38 cellular contexts compared by ENCODE assay signal in genomic region chrX:74520896-74521295, GRCh38.
"Had no signal": no experiment of that assay in that cellular context is flagged by ENCODE, and none has a peak within 500 bp of the region (broad histone marks: within the 10 kb centered on the region; RNA-seq: fewer than 3 reads in every experiment).

No MANE protein-coding gene starts in this region.

- H3K27me3 Mint-ChIP-seq: activated CD4-positive, alpha-beta memory T cell treated with anti-CD3 and anti-CD28 coated beads, Interleukin-2, amount 10 ng/mL, durations not matched to agents 7 days and 5 days; activated CD4-positive, alpha-beta T cell treated with anti-CD3 and anti-CD28 coated beads for 36 hours; activated CD4-positive, alpha-beta T cell treated with anti-CD3 and anti-CD28 coated beads, Interleukin-2, amount 10 ng/mL, durations not matched to agents 7 days and 5 days; activated CD8-positive, alpha-beta memory T cell treated with anti-CD3 and anti-CD28 coated beads, Interleukin-2, amount 10 ng/mL, durations not matched to agents 7 days and 5 days; activated naive CD4-positive, alpha-beta T cell treated with anti-CD3 and anti-CD28 coated beads, Interleukin-2, amount 10 ng/mL, durations not matched to agents 7 days and 5 days; activated naive CD4-positive, alpha-beta T cell treated with anti-CD3 and anti-CD28 coated beads, Interleukin-2, amount 50 U/mL, for 24 hours; activated naive CD8-positive, alpha-beta T cell; activated naive CD8-positive, alpha-beta T cell treated with anti-CD3 and anti-CD28 coated beads, Interleukin-2, amount 10 ng/mL, durations not matched to agents 7 days and 5 days; activated naive CD8-positive, alpha-beta T cell treated with anti-CD3 and anti-CD28 coated beads, Interleukin-2, amount 50 U/mL, for 24 hours; brain; central memory CD8-positive, alpha-beta T cell had no signal

- H3K27me3 ChIP-seq: ascending aorta, cardiac muscle cell had no signal

- H3K36me3 ChIP-seq: ascending aorta, cardiac muscle cell had no signal

- ATAC-seq: activated CD4-positive, alpha-beta T cell treated with anti-CD3 and anti-CD28 coated beads for 36 hours; activated CD4-positive, CD25-positive, alpha-beta regulatory T cell treated with anti-CD3 and anti-CD28 coated beads, Interleukin-2, amount 50 U/mL, for 24 hours; activated CD8-positive, alpha-beta memory T cell treated with anti-CD3 and anti-CD28 coated beads, Interleukin-2, amount 10 ng/mL, durations not matched to agents 7 days and 5 days; activated CD8-positive, alpha-beta T cell treated with anti-CD3 and anti-CD28 coated beads, Interleukin-2, amount 10 ng/mL, durations not matched to agents 7 days and 5 days; activated naive CD8-positive, alpha-beta T cell treated with anti-CD3 and anti-CD28 coated beads, Interleukin-2, amount 50 U/mL, for 24 hours; WTC11 had no signal

- H3K9me3 ChIP-seq: ascending aorta had no signal

- H3K27ac ChIP-seq: cardiac muscle cell, VCaP had no signal

- H3K4me1 ChIP-seq: ascending aorta had no signal

- H3K4me3 ChIP-seq: ascending aorta, cardiac muscle cell had no signal

- H3K27ac Mint-ChIP-seq: activated CD4-positive, alpha-beta memory T cell treated with anti-CD3 and anti-CD28 coated beads, Interleukin-2, amount 10 ng/mL, durations not matched to agents 7 days and 5 days; activated CD4-positive, alpha-beta T cell treated with anti-CD3 and anti-CD28 coated beads for 36 hours; activated CD4-positive, alpha-beta T cell treated with anti-CD3 and anti-CD28 coated beads, Interleukin-2, amount 10 ng/mL, durations not matched to agents 7 days and 5 days; activated CD8-positive, alpha-beta memory T cell treated with anti-CD3 and anti-CD28 coated beads, Interleukin-2, amount 10 ng/mL, durations not matched to agents 7 days and 5 days; activated CD8-positive, alpha-beta T cell treated with anti-CD3 and anti-CD28 coated beads, Interleukin-2, amount 10 ng/mL, durations not matched to agents 7 days and 5 days; activated naive CD4-positive, alpha-beta T cell treated with anti-CD3 and anti-CD28 coated beads, Interleukin-2, amount 10 ng/mL, durations not matched to agents 7 days and 5 days; activated naive CD4-positive, alpha-beta T cell treated with anti-CD3 and anti-CD28 coated beads, Interleukin-2, amount 50 U/mL, for 24 hours; activated naive CD8-positive, alpha-beta T cell; activated naive CD8-positive, alpha-beta T cell treated with anti-CD3 and anti-CD28 coated beads, Interleukin-2, amount 10 ng/mL, durations not matched to agents 7 days and 5 days; activated naive CD8-positive, alpha-beta T cell treated with anti-CD3 and anti-CD28 coated beads, Interleukin-2, amount 50 U/mL, for 24 hours; activated T-cell treated with anti-CD3 and anti-CD28 coated beads, Interleukin-2, amount 50 U/mL, for 24 hours; activated T-helper 2 cell treated with anti-CD3 and anti-CD28 coated beads, Interferon-gamma antibody, Interleukin-2, Interleukin-4, amounts not matched to agents 10 μg/mL and 5 μg/mL and 100 μg/mL, durations not matched to agents 14 hours and 24 hours and 36 hours; T-helper 1 cell treated with Interleukin-12 subunit alpha and Interleukin-12 subunit beta and Interleukin-4 antibody, amounts not matched to agents 30 μg/mL and 1 μg/mL, for 36 hours; T-helper 2 cell treated with Interferon-gamma antibody and Interleukin-4, amounts not matched to agents 5 μg/mL and 100 μg/mL, for 36 hours; WTC11 had no signal

- H3K4me3 Mint-ChIP-seq: activated CD4-positive, alpha-beta memory T cell treated with anti-CD3 and anti-CD28 coated beads, Interleukin-2, amount 10 ng/mL, durations not matched to agents 7 days and 5 days; activated CD4-positive, alpha-beta T cell treated with anti-CD3 and anti-CD28 coated beads for 36 hours; activated CD4-positive, alpha-beta T cell treated with anti-CD3 and anti-CD28 coated beads, Interleukin-2, amount 10 ng/mL, durations not matched to agents 7 days and 5 days; activated CD8-positive, alpha-beta memory T cell treated with anti-CD3 and anti-CD28 coated beads, Interleukin-2, amount 10 ng/mL, durations not matched to agents 7 days and 5 days; activated CD8-positive, alpha-beta T cell treated with anti-CD3 and anti-CD28 coated beads, Interleukin-2, amount 10 ng/mL, durations not matched to agents 7 days and 5 days; activated naive CD4-positive, alpha-beta T cell treated with anti-CD3 and anti-CD28 coated beads, Interleukin-2, amount 10 ng/mL, durations not matched to agents 7 days and 5 days; activated naive CD4-positive, alpha-beta T cell treated with anti-CD3 and anti-CD28 coated beads, Interleukin-2, amount 50 U/mL, for 24 hours; activated naive CD8-positive, alpha-beta T cell; activated naive CD8-positive, alpha-beta T cell treated with anti-CD3 and anti-CD28 coated beads, Interleukin-2, amount 10 ng/mL, durations not matched to agents 7 days and 5 days; activated naive CD8-positive, alpha-beta T cell treated with anti-CD3 and anti-CD28 coated beads, Interleukin-2, amount 50 U/mL, for 24 hours; activated T-cell treated with anti-CD3 and anti-CD28 coated beads, Interleukin-2, amount 50 U/mL, for 24 hours; brain; central memory CD8-positive, alpha-beta T cell; T-helper 1 cell treated with Interleukin-12 subunit alpha and Interleukin-12 subunit beta and Interleukin-4 antibody, amounts not matched to agents 30 μg/mL and 1 μg/mL, for 36 hours; T-helper 2 cell treated with Interferon-gamma antibody and Interleukin-4, amounts not matched to agents 5 μg/mL and 100 μg/mL, for 36 hours; WTC11 had no signal

- H3K36me3 Mint-ChIP-seq: activated CD8-positive, alpha-beta memory T cell treated with anti-CD3 and anti-CD28 coated beads, Interleukin-2, amount 10 ng/mL, durations not matched to agents 7 days and 5 days; activated naive CD4-positive, alpha-beta T cell treated with anti-CD3 and anti-CD28 coated beads, Interleukin-2, amount 10 ng/mL, durations not matched to agents 7 days and 5 days; activated naive CD4-positive, alpha-beta T cell treated with anti-CD3 and anti-CD28 coated beads, Interleukin-2, amount 50 U/mL, for 24 hours; activated naive CD8-positive, alpha-beta T cell; activated naive CD8-positive, alpha-beta T cell treated with anti-CD3 and anti-CD28 coated beads, Interleukin-2, amount 10 ng/mL, durations not matched to agents 7 days and 5 days had no signal

- DNase-seq: activated CD4-positive, alpha-beta memory T cell treated with anti-CD3 and anti-CD28 coated beads, Interleukin-2, amount 10 ng/mL, durations not matched to agents 7 days and 5 days; activated CD4-positive, alpha-beta T cell treated with anti-CD3 and anti-CD28 coated beads for 1 hour; activated CD4-positive, alpha-beta T cell treated with anti-CD3 and anti-CD28 coated beads for 36 hours; activated CD4-positive, alpha-beta T cell treated with anti-CD3 and anti-CD28 coated beads for 48 hours; activated CD4-positive, alpha-beta T cell treated with anti-CD3 and anti-CD28 coated beads, Interleukin-2, amount 10 ng/mL, durations not matched to agents 7 days and 5 days; activated CD4-positive, alpha-beta T cell treated with anti-CD3 and anti-CD28 coated beads, Interleukin-2, amount 50 U/mL, for 48 hours; activated CD4-positive, CD25-positive, alpha-beta regulatory T cell; activated CD8-positive, alpha-beta memory T cell treated with anti-CD3 and anti-CD28 coated beads for 24 hours; activated CD8-positive, alpha-beta memory T cell treated with anti-CD3 and anti-CD28 coated beads, Interleukin-2, amount 10 ng/mL, durations not matched to agents 7 days and 5 days; activated CD8-positive, alpha-beta memory T cell treated with anti-CD3 and anti-CD28 coated beads, Interleukin-2, amount 50 U/mL, for 48 hours; activated CD8-positive, alpha-beta T cell treated with anti-CD3 and anti-CD28 coated beads, Interleukin-2, amount 10 ng/mL, durations not matched to agents 7 days and 5 days; activated effector memory CD4-positive, alpha-beta T cell treated with Interleukin-2 at 50 U/mL for 16 hours; activated gamma-delta T cell; activated naive CD4-positive, alpha-beta T cell treated with anti-CD3 and anti-CD28 coated beads, Interleukin-2, amount 10 ng/mL, durations not matched to agents 7 days and 5 days; activated naive CD4-positive, alpha-beta T cell treated with Interleukin-2 at 50 U/mL for 16 hours; activated naive CD8-positive, alpha-beta T cell treated with anti-CD3 and anti-CD28 coated beads, Interleukin-2, amount 10 ng/mL, durations not matched to agents 7 days and 5 days; activated naive CD8-positive, alpha-beta T cell treated with anti-CD3 and anti-CD28 coated beads, Interleukin-2, amount 50 U/mL, for 24 hours; activated T-cell treated with anti-CD3 and anti-CD28 coated beads, Interleukin-2, amount 50 U/mL, for 24 hours; activated T-cell treated with anti-CD3 and anti-CD28 coated beads, Interleukin-2, amount 50 U/mL, for 48 hours; amygdala; anterior cingulate cortex; caudate nucleus; cerebellar nuclear complex; T-helper 1 cell; T-helper 2 cell; T-helper 9 cell had no signal

- H3K9me3 Mint-ChIP-seq: activated CD4-positive, alpha-beta memory T cell treated with anti-CD3 and anti-CD28 coated beads, Interleukin-2, amount 10 ng/mL, durations not matched to agents 7 days and 5 days; activated CD4-positive, alpha-beta T cell treated with anti-CD3 and anti-CD28 coated beads, Interleukin-2, amount 10 ng/mL, durations not matched to agents 7 days and 5 days; activated naive CD4-positive, alpha-beta T cell treated with anti-CD3 and anti-CD28 coated beads, Interleukin-2, amount 10 ng/mL, durations not matched to agents 7 days and 5 days; activated naive CD4-positive, alpha-beta T cell treated with anti-CD3 and anti-CD28 coated beads, Interleukin-2, amount 50 U/mL, for 24 hours; activated naive CD8-positive, alpha-beta T cell treated with anti-CD3 and anti-CD28 coated beads, Interleukin-2, amount 10 ng/mL, durations not matched to agents 7 days and 5 days; activated naive CD8-positive, alpha-beta T cell treated with anti-CD3 and anti-CD28 coated beads, Interleukin-2, amount 50 U/mL, for 24 hours; central memory CD8-positive, alpha-beta T cell had no signal

- H3K4me1 Mint-ChIP-seq: activated CD4-positive, alpha-beta memory T cell treated with anti-CD3 and anti-CD28 coated beads, Interleukin-2, amount 10 ng/mL, durations not matched to agents 7 days and 5 days; activated CD4-positive, alpha-beta T cell treated with anti-CD3 and anti-CD28 coated beads for 36 hours; activated CD4-positive, alpha-beta T cell treated with anti-CD3 and anti-CD28 coated beads, Interleukin-2, amount 10 ng/mL, durations not matched to agents 7 days and 5 days; activated CD8-positive, alpha-beta memory T cell treated with anti-CD3 and anti-CD28 coated beads, Interleukin-2, amount 10 ng/mL, durations not matched to agents 7 days and 5 days; activated naive CD4-positive, alpha-beta T cell treated with anti-CD3 and anti-CD28 coated beads, Interleukin-2, amount 10 ng/mL, durations not matched to agents 7 days and 5 days; activated naive CD4-positive, alpha-beta T cell treated with anti-CD3 and anti-CD28 coated beads, Interleukin-2, amount 50 U/mL, for 24 hours; activated naive CD8-positive, alpha-beta T cell treated with anti-CD3 and anti-CD28 coated beads, Interleukin-2, amount 10 ng/mL, durations not matched to agents 7 days and 5 days; activated naive CD8-positive, alpha-beta T cell treated with anti-CD3 and anti-CD28 coated beads, Interleukin-2, amount 50 U/mL, for 24 hours; brain; central memory CD8-positive, alpha-beta T cell had no signal
